Comparison of ENCODE assay signal across 9 cellular contexts in genomic region chr3:132723551-132723950, GRCh38. TPM values are rescaled to one million over a fixed set of nuclear protein-coding genes. Genes with fewer than 3 reads are reported as not detected.
A peak's percentile ranks its signal among the peaks of the same experiment; 100 is the strongest.
DNase-seq lines count a peak whose midpoint lies in the region; ATAC-seq lines count a peak whose summit lies in the region.
"Had no signal": no experiment of that assay in that cellular context is flagged by ENCODE, and none has a peak within 500 bp of the region (broad histone marks: within the 10 kb centered on the region; RNA-seq: fewer than 3 reads in every experiment).

No MANE protein-coding gene starts in this region.

- H3K27me3 Mint-ChIP-seq in T-helper 2 cell treated with Interferon-gamma antibody and Interleukin-4, amounts not matched to agents 5 μg/mL and 100 μg/mL, for 36 hours (ENCODE audit: low read depth): peaks cover 8% of the 10 kb centered on the region
- H3K27me3 Mint-ChIP-seq in activated CD8-positive, alpha-beta T cell treated with anti-CD3 and anti-CD28 coated beads, Interleukin-2, amount 10 ng/mL, durations not matched to agents 7 days and 5 days (ENCODE audit: low read depth): peaks cover 3% of the 10 kb centered on the region
- no peaks in the 10 kb centered on the region for H3K27me3 Mint-ChIP-seq in stimulated activated naive CD8-positive, alpha-beta T cell treated with anti-CD3 and anti-CD28 coated beads, Interleukin-15, amount 100 ng/mL, for 72 hours

- no peak for DNase-seq in T-helper 2 cell treated with Interferon-gamma antibody and Interleukin-4, amounts not matched to agents 5 μg/mL and 100 μg/mL, for 36 hours (ENCODE audit: low spot score)
- DNase-seq in T-helper 2 cell (no peak), iris pigment epithelial cell (ENCODE audit: low read depth) (peak; percentile 1), AG08395 (ENCODE audit: low spot score) (no peak), NCI-H2196 treated with DMSO at 0.1 percent for 48 hours (lab: John Stamatoyannopoulos, UW; ENCODE audit: unreplicated experiment) (no peak), LoVo (ENCODE audit: low spot score) (no peak)
- no peak for DNase-seq in activated CD8-positive, alpha-beta T cell treated with anti-CD3 and anti-CD28 coated beads, Interleukin-2, amount 10 ng/mL, durations not matched to agents 7 days and 5 days
- no peak for DNase-seq in stimulated activated naive CD8-positive, alpha-beta T cell treated with anti-CD3 and anti-CD28 coated beads, Interleukin-15, amount 100 ng/mL, for 72 hours
- DNase-seq: ACHN had no signal

- H3K4me3 Mint-ChIP-seq in T-helper 2 cell treated with Interferon-gamma antibody and Interleukin-4, amounts not matched to agents 5 μg/mL and 100 μg/mL, for 36 hours: peak overlapping the region; percentile 89
- H3K4me3 Mint-ChIP-seq in activated CD8-positive, alpha-beta T cell treated with anti-CD3 and anti-CD28 coated beads, Interleukin-2, amount 10 ng/mL, durations not matched to agents 7 days and 5 days: peak overlapping the region; percentile 85
- H3K4me3 Mint-ChIP-seq in stimulated activated naive CD8-positive, alpha-beta T cell treated with anti-CD3 and anti-CD28 coated beads, Interleukin-15, amount 100 ng/mL, for 72 hours: peak overlapping the region; percentile 86 to 92

- no peak overlapping the region for H3K27ac Mint-ChIP-seq in T-helper 2 cell treated with Interferon-gamma antibody and Interleukin-4, amounts not matched to agents 5 μg/mL and 100 μg/mL, for 36 hours
- H3K27ac Mint-ChIP-seq in activated CD8-positive, alpha-beta T cell treated with anti-CD3 and anti-CD28 coated beads, Interleukin-2, amount 10 ng/mL, durations not matched to agents 7 days and 5 days: no peak overlapping the region
- no peak overlapping the region for H3K27ac Mint-ChIP-seq in stimulated activated naive CD8-positive, alpha-beta T cell treated with anti-CD3 and anti-CD28 coated beads, Interleukin-15, amount 100 ng/mL, for 72 hours

- ATAC-seq in activated CD8-positive, alpha-beta T cell treated with anti-CD3 and anti-CD28 coated beads, Interleukin-2, amount 10 ng/mL, durations not matched to agents 7 days and 5 days: no peak
- no peak for ATAC-seq in stimulated activated naive CD8-positive, alpha-beta T cell treated with anti-CD3 and anti-CD28 coated beads, Interleukin-15, amount 100 ng/mL, for 72 hours

- POLR2A ChIA-PET in activated CD8-positive, alpha-beta T cell treated with anti-CD3 and anti-CD28 coated beads, Interleukin-2, amount 10 ng/mL, durations not matched to agents 7 days and 5 days (lab: Charles Lee): interaction anchor here (0.5 to 0.6 kb wide), 2 partner anchors 700 to 848 kb away, joined by 3 to 6 read pairs; no protein-coding TSS in a partner anchor

- peaks cover 34% of the 10 kb centered on the region for H3K4me1 Mint-ChIP-seq in T-helper 2 cell treated with Interferon-gamma antibody and Interleukin-4, amounts not matched to agents 5 μg/mL and 100 μg/mL, for 36 hours (ENCODE audit: low read depth)
- H3K4me1 Mint-ChIP-seq in activated CD8-positive, alpha-beta T cell treated with anti-CD3 and anti-CD28 coated beads, Interleukin-2, amount 10 ng/mL, durations not matched to agents 7 days and 5 days (ENCODE audit: low read depth): peaks cover 23% of the 10 kb centered on the region
- peaks cover 30% of the 10 kb centered on the region for H3K4me1 Mint-ChIP-seq in stimulated activated naive CD8-positive, alpha-beta T cell treated with anti-CD3 and anti-CD28 coated beads, Interleukin-15, amount 100 ng/mL, for 72 hours

- CTCF ChIA-PET in activated CD8-positive, alpha-beta T cell treated with anti-CD3 and anti-CD28 coated beads, Interleukin-2, amount 10 ng/mL, durations not matched to agents 7 days and 5 days (lab: Charles Lee): interaction anchor here (1.0 to 1.2 kb wide), 2 partner anchors 65 to 700 kb away, joined by 3 to 5 read pairs; no protein-coding TSS in a partner anchor

- no peaks in the 10 kb centered on the region for H3K9me3 Mint-ChIP-seq in T-helper 2 cell treated with Interferon-gamma antibody and Interleukin-4, amounts not matched to agents 5 μg/mL and 100 μg/mL, for 36 hours
- H3K9me3 Mint-ChIP-seq in activated CD8-positive, alpha-beta T cell treated with anti-CD3 and anti-CD28 coated beads, Interleukin-2, amount 10 ng/mL, durations not matched to agents 7 days and 5 days (ENCODE audit: insufficient read depth): no peaks in the 10 kb centered on the region
- H3K9me3 Mint-ChIP-seq in stimulated activated naive CD8-positive, alpha-beta T cell treated with anti-CD3 and anti-CD28 coated beads, Interleukin-15, amount 100 ng/mL, for 72 hours: no peaks in the 10 kb centered on the region

- H3K36me3 Mint-ChIP-seq in T-helper 2 cell treated with Interferon-gamma antibody and Interleukin-4, amounts not matched to agents 5 μg/mL and 100 μg/mL, for 36 hours (ENCODE audit: low read depth): peaks cover 13% of the 10 kb centered on the region
- H3K36me3 Mint-ChIP-seq in activated CD8-positive, alpha-beta T cell treated with anti-CD3 and anti-CD28 coated beads, Interleukin-2, amount 10 ng/mL, durations not matched to agents 7 days and 5 days (ENCODE audit: low read depth): peaks cover 12% of the 10 kb centered on the region

RNA-seq across cellular contexts. Expression of gene NPHP3, which starts 1.3 kb away (rescaled TPM):
- total RNA-seq in activated CD8-positive, alpha-beta T cell treated with anti-CD3 and anti-CD28 coated beads, Interleukin-2, amount 10 ng/mL, durations not matched to agents 7 days and 5 days: 10 to 100 TPM; 15.2 to 16.9 TPM
